ENCODE assay signal across 2 cellular contexts in genomic region chr17:4512156-4513112, GRCh38.
A peak's percentile ranks its signal among the peaks of the same experiment; 100 is the strongest.
TF ChIP-seq lines count a peak whose summit lies in the region.

No MANE protein-coding gene starts in this region.

TF ChIP-seq in HEK293, 187 proteins besides CTCF, POLR2A, EP300 and RAD21:
- TF ChIP-seq KLF1 (tag by site-specific recombination; IDR thresholded peaks at IDR 0.05) (no peak), ZIC2 (tag by site-specific recombination; IDR thresholded peaks at IDR 0.05) (peak; percentile 45; the same call in 1 of the 2 replicates), ZNF664 (tag by site-specific recombination; IDR thresholded peaks at IDR 0.05) (no peak), ZSCAN4 (tag by site-specific recombination; IDR thresholded peaks at IDR 0.05) (peak; percentile 47; the same call in 1 of the 2 replicates), PRDM1 (tag by site-specific recombination; IDR thresholded peaks at IDR 0.05) (no peak)
TF ChIP-seq in HEK293: peak in this region for 2.

TF ChIP-seq in H1, 55 proteins besides CTCF, POLR2A, EP300 and RAD21:
- TF ChIP-seq SP2 (IDR thresholded peaks at IDR 0.05; ENCODE audit: low read length) (no peak), MAFK (IDR thresholded peaks at IDR 0.05; ENCODE audit: low read depth, low read length) (no peak), POU5F1 (IDR thresholded peaks at IDR 0.05; ENCODE audit: low read depth, low read length) (no peak), BACH1 (IDR thresholded peaks at IDR 0.05; ENCODE audit: low read length) (no peak), CREB1 (IDR thresholded peaks at IDR 0.05) (no peak)
